20 cellular contexts compared by ENCODE assay signal in genomic region chr2:101815154-101815553, GRCh38.
DNase-seq lines count a peak whose midpoint lies in the region; ATAC-seq and TF ChIP-seq lines count a peak whose summit lies in the region.
"Had no signal": no experiment of that assay in that cellular context is flagged by ENCODE, and none has a peak within 500 bp of the region (broad histone marks: within the 10 kb centered on the region; RNA-seq: fewer than 3 reads in every experiment).

No MANE protein-coding gene starts in this region.

- H3K9me3 Mint-ChIP-seq in activated CD4-positive, alpha-beta memory T cell treated with anti-CD3 and anti-CD28 coated beads, Interleukin-2, amount 10 ng/mL, durations not matched to agents 7 days and 5 days, result no peaks in the 10 kb centered on the region
- H3K9me3 Mint-ChIP-seq: CD8-positive, alpha-beta T cell had no signal

- H3K36me3 Mint-ChIP-seq in activated CD4-positive, alpha-beta memory T cell treated with anti-CD3 and anti-CD28 coated beads, Interleukin-2, amount 10 ng/mL, durations not matched to agents 7 days and 5 days (ENCODE audit: low read depth), result peaks cover 4% of the 10 kb centered on the region

- no peaks in the 10 kb centered on the region for H3K27me3 Mint-ChIP-seq in activated CD4-positive, alpha-beta memory T cell treated with anti-CD3 and anti-CD28 coated beads, Interleukin-2, amount 10 ng/mL, durations not matched to agents 7 days and 5 days

- POLR2A ChIA-PET in activated CD4-positive, alpha-beta memory T cell treated with anti-CD3 and anti-CD28 coated beads, Interleukin-2, amount 10 ng/mL, durations not matched to agents 7 days and 5 days (lab: Charles Lee), result interaction anchor here (1.1 to 1.7 kb wide), 2 partner anchors 17 to 341 kb away, joined by 3 read pairs; no protein-coding TSS in a partner anchor

- no peak overlapping the region for H3K4me3 ChIP-seq in left ventricle myocardium inferior
- H3K4me3 ChIP-seq in right cardiac atrium (ENCODE audit: low read length), result no peak overlapping the region
- H3K4me3 ChIP-seq in dorsolateral prefrontal cortex, result no peak overlapping the region
- H3K4me3 ChIP-seq: MG63 had no signal

- no peak overlapping the region for H3K4me3 Mint-ChIP-seq in activated CD4-positive, alpha-beta memory T cell treated with anti-CD3 and anti-CD28 coated beads, Interleukin-2, amount 10 ng/mL, durations not matched to agents 7 days and 5 days
- H3K4me3 Mint-ChIP-seq: CD8-positive, alpha-beta T cell had no signal

- 96% methylated on average over 3 of the region's 3 CpGs for WGBS in right cardiac atrium

- H3K27ac ChIP-seq in left ventricle myocardium inferior (replicated peaks) (peak overlapping the region; percentile 60), right cardiac atrium (ENCODE audit: low read length) (no peak overlapping the region), dorsolateral prefrontal cortex (peak overlapping the region in 49 of 59 donors; percentile 0 to 96 (median 89)), substantia nigra (ENCODE audit: low read depth, low read length, poor library complexity, severe bottlenecking) (peak overlapping the region; percentile 53)

- CTCF ChIA-PET in activated CD4-positive, alpha-beta memory T cell treated with anti-CD3 and anti-CD28 coated beads, Interleukin-2, amount 10 ng/mL, durations not matched to agents 7 days and 5 days (lab: Charles Lee), result interaction anchor here (1.0 to 2.3 kb wide), 2 partner anchors 9 to 23 kb away, joined by 3 to 4 read pairs; no protein-coding TSS in a partner anchor

- no peak for DNase-seq in left ventricle myocardium inferior
- DNase-seq in right cardiac atrium, result no peak
- DNase-seq in NCI-H526 treated with DMSO at 0.1 percent for 48 hours (lab: John Stamatoyannopoulos, UW), result peak; percentile 28
- DNase-seq in dorsolateral prefrontal cortex, result no peak
- DNase-seq in substantia nigra (lab: John Stamatoyannopoulos, UW), result no peak
- DNase-seq in DMS79 treated with DMSO at 0.1 percent for 48 hours (lab: John Stamatoyannopoulos, UW), result no peak
- DNase-seq in activated CD4-positive, alpha-beta memory T cell treated with anti-CD3 and anti-CD28 coated beads, Interleukin-2, amount 10 ng/mL, durations not matched to agents 7 days and 5 days, result no peak
- DNase-seq: Caco-2; CD8-positive, alpha-beta T cell; DND-41; IMR-90; KG1; MG63; NCI-H1417 treated with DMSO at 0.1 percent for 48 hours; NCI-H1694 treated with DMSO at 0.1 percent for 48 hours; NCI-H2081 treated with DMSO at 0.1 percent for 48 hours; SIG-M5; SK-N-SH; SW 1271 had no signal

- intact Hi-C loops in left ventricle myocardium inferior (cut with micrococcal nuclease), result no loop called here
- intact Hi-C loops in right cardiac atrium (cut with DNase I), result no loop called here
- intact Hi-C loops in dorsolateral prefrontal cortex (cut with DNase I), result loop anchor here in 1 of 2 donors (5.0 kb wide), 1 partner anchor 118 kb away; the partner anchor contains the start of gene MAP4K4

- H3K4me1 Mint-ChIP-seq in activated CD4-positive, alpha-beta memory T cell treated with anti-CD3 and anti-CD28 coated beads, Interleukin-2, amount 10 ng/mL, durations not matched to agents 7 days and 5 days, result peaks cover 16% of the 10 kb centered on the region

- peaks cover 92% of the 10 kb centered on the region for H3K4me1 ChIP-seq in left ventricle myocardium inferior
- H3K4me1 ChIP-seq in right cardiac atrium (ENCODE audit: control insufficient read depth, insufficient read depth, low read length), result peaks cover 20% of the 10 kb centered on the region

- no peak for ATAC-seq in right cardiac atrium
- no peak for ATAC-seq in HG02642 (IDR thresholded peaks at IDR 0.05; ENCODE audit: poor library complexity, unreplicated experiment)
- ATAC-seq: CD8-positive, alpha-beta T cell had no signal

- no peaks in the 10 kb centered on the region for H3K36me3 ChIP-seq in left ventricle myocardium inferior

- H3K27me3 ChIP-seq in left ventricle myocardium inferior (ENCODE audit: low read depth) (no peaks in the 10 kb centered on the region), right cardiac atrium (ENCODE audit: control insufficient read depth, insufficient read depth) (no peaks in the 10 kb centered on the region), dorsolateral prefrontal cortex (no peaks in the 10 kb centered on the region)
- H3K27me3 ChIP-seq: MG63 had no signal

- no peak overlapping the region for H3K27ac Mint-ChIP-seq in activated CD4-positive, alpha-beta memory T cell treated with anti-CD3 and anti-CD28 coated beads, Interleukin-2, amount 10 ng/mL, durations not matched to agents 7 days and 5 days

- no peak for TF ChIP-seq CTCF in left ventricle myocardium inferior (IDR thresholded peaks at IDR 0.05; ENCODE audit: borderline replicate concordance)
- no peak for TF ChIP-seq CTCF in dorsolateral prefrontal cortex (IDR thresholded peaks at IDR 0.05 in 54 of 56, conservative IDR thresholded peaks at IDR 0.05 in 2 of 56; ENCODE audit: low read depth in 1 of 56, partially characterized antibody in 56 of 56)

- no peaks in the 10 kb centered on the region for H3K9me3 ChIP-seq in left ventricle myocardium inferior (replicated peaks)
- no peaks in the 10 kb centered on the region for H3K9me3 ChIP-seq in right cardiac atrium (ENCODE audit: control insufficient read depth, low read length)
- H3K9me3 ChIP-seq: Caco-2, MG63, SK-N-SH had no signal
